8 cellular contexts compared by ENCODE assay signal in genomic region chr11:79440451-79441158, GRCh38. TPM values are rescaled to one million over a fixed set of nuclear protein-coding genes. Genes with fewer than 3 reads are reported as not detected.
DNase-seq lines count a peak whose midpoint lies in the region; ATAC-seq and TF ChIP-seq lines count a peak whose summit lies in the region.

TSS of gene TENM4 (minus strand) at chr11:79441030. CDS start at chr11:79069944, 371,086 bp downstream.

- peak within 1 kb of the TSS; percentile 50 for H3K4me3 Mint-ChIP-seq in activated T-helper 17 cell treated with anti-CD3 and anti-CD28 coated beads, Interleukin-2, amount 50 U/mL, for 72 hours

- peaks cover 3% of the 10 kb centered on the region for H3K9me3 Mint-ChIP-seq in activated T-helper 17 cell treated with anti-CD3 and anti-CD28 coated beads, Interleukin-2, amount 50 U/mL, for 72 hours

- intact Hi-C loops in head of caudate nucleus (cut with DNase I) = no loop called here

- no peaks in the 10 kb centered on the region for H3K36me3 ChIP-seq in MG63

- POLR2A ChIA-PET in AG04450 (lab: Yijun Ruan, JAX) = interaction anchor here (0.6 to 1.7 kb wide), 10 partner anchors 9 to 732 kb away, joined by 3 to 9 read pairs (median 4); no protein-coding TSS in a partner anchor

- peaks cover 56% of the 10 kb centered on the region for H3K27me3 Mint-ChIP-seq in activated T-helper 17 cell treated with anti-CD3 and anti-CD28 coated beads, Interleukin-2, amount 50 U/mL, for 72 hours

- H3K27ac Mint-ChIP-seq in activated T-helper 17 cell treated with anti-CD3 and anti-CD28 coated beads, Interleukin-2, amount 50 U/mL, for 72 hours = no peak within 1 kb of the TSS

- peak within 1 kb of the TSS; percentile 68 for H3K27ac ChIP-seq in AG04450 (ENCODE audit: low read depth, low read length)

- H3K27me3 ChIP-seq in AG04450 (ENCODE audit: control insufficient read depth, insufficient read depth, low read length) (peaks cover 6% of the 10 kb centered on the region), MG63 (peaks cover 76% of the 10 kb centered on the region)

- CTCF ChIA-PET in AG04450 (lab: Charles Lee) = interaction anchor here (0.6 to 2.4 kb wide), 15 partner anchors 8 to 795 kb away, joined by 3 to 16 read pairs (median 4); no protein-coding TSS in a partner anchor

- H3K4me3 ChIP-seq in AG04450 (ENCODE audit: low read depth, low read length) = peak within 1 kb of the TSS; percentile 87
- peak within 1 kb of the TSS; percentile 26 for H3K4me3 ChIP-seq in MG63

- peak; percentile 49 for ATAC-seq in GM18498 (IDR thresholded peaks at IDR 0.05; ENCODE audit: unreplicated experiment)
- no peak for ATAC-seq in activated T-helper 17 cell treated with anti-CD3 and anti-CD28 coated beads, Interleukin-2, amount 50 U/mL, for 72 hours (replicated peaks)
- ATAC-seq in GM21737 (IDR thresholded peaks at IDR 0.05; ENCODE audit: unreplicated experiment) = no peak

- peaks cover 7% of the 10 kb centered on the region for H3K36me3 Mint-ChIP-seq in activated T-helper 17 cell treated with anti-CD3 and anti-CD28 coated beads, Interleukin-2, amount 50 U/mL, for 72 hours (ENCODE audit: low read depth)

- TF ChIP-seq CTCF in AG04450 (IDR thresholded peaks at IDR 0.05; ENCODE audit: low read depth, low read length) = no peak

- DNase-seq in AG04450 (ENCODE audit: low read depth, low spot score) (peak; percentile 77), MG63 (peak; percentile 31), head of caudate nucleus (peak; percentile 62 to 93 (median 82)), nucleus accumbens (lab: John Stamatoyannopoulos, UW) (peak in 53 of 56 donors; percentile 29 to 87 (median 67))
- no peak for DNase-seq in stimulated activated CD4-positive, alpha-beta T cell treated with anti-CD3 and anti-CD28 coated beads, Interleukin-1b, Interleukin-23, amount 100 ng/mL, for 48 hours

- H3K4me1 Mint-ChIP-seq in activated T-helper 17 cell treated with anti-CD3 and anti-CD28 coated beads, Interleukin-2, amount 50 U/mL, for 72 hours = peaks cover 6% of the 10 kb centered on the region

- H3K9me3 ChIP-seq in AG04450 (ENCODE audit: control insufficient read depth, insufficient read depth, low read length) = no peaks in the 10 kb centered on the region; the same call in 1 of the 2 replicates
- no peaks in the 10 kb centered on the region for H3K9me3 ChIP-seq in MG63

RNA-seq across cellular contexts. Expression of gene TENM4, which starts in this region (rescaled TPM):
- 5.5 and 8.4 TPM in 2 replicates for polyA plus RNA-seq in AG04450 (2011; rRNA removed)
- 19.6 and 27.3 TPM in 2 replicates for polyA minus RNA-seq in AG04450 (2011; rRNA and poly(A)+ RNA removed)
- not detected in 2 replicates for total RNA-seq in MG63 (2014; rRNA removed; shearing (Covaris generic); ENCODE audit: low replicate concordance)
- total RNA-seq in activated T-helper 17 cell treated with anti-CD3 and anti-CD28 coated beads, Interleukin-2, amount 50 U/mL, for 72 hours = under 1 TPM in 1 of 2 donors, not detected in 1; 0.15 TPM

Comparison
In these comparisons a context has a peak if more than half of its experiments do, and no peak if none do; other contexts are left out.
1. Peak in DNase-seq and H3K4me3 ChIP-seq in MG63; RNA of the gene not detected or under 1 TPM.